18 cellular contexts compared by ENCODE assay signal in the genomic region with DNA sequence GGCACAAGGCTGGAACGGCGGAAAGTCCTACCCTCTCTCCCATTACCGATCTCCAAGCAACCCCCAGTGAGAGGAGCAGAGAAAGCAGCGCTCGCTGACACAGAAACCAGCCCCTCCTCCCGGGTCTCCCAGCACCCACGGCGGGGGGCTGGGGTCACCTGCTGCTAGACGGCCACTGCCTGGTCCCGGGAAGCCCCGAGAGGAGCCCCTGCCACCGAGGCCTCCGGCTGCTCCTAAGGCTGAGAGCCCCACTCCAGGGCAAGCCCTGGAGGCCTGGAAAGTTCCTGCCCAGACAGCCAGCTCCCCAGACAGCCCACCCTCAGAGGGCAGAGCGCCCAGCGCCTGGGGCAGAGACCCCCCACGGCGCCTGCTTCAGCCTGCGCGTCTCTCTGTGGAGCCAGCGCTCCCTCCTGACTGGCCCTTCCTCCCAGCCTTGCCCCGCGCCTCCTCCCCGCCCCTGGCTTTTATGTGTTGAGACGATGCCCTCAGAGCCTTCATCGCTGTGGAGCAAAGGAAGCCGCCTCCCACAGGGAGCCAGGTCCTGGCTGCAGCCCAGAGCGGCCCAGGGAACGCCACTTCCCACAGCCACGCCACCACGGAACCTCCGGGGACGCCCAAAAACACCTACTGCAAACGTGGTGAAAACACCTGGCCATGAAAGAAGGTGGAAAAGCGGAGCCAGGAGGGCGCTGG. TPM values are rescaled to one million over a fixed set of nuclear protein-coding genes. Genes with fewer than 3 reads are reported as not detected.
A peak's percentile ranks its signal among the peaks of the same experiment; 100 is the strongest.
DNase-seq lines count a peak whose midpoint lies in the region; ATAC-seq, FAIRE-seq and TF ChIP-seq lines count a peak whose summit lies in the region.
"Had no signal": no experiment of that assay in that cellular context is flagged by ENCODE, and none has a peak within 500 bp of the region (broad histone marks: within the 10 kb centered on the region; RNA-seq: fewer than 3 reads in every experiment).

No MANE protein-coding gene starts in this region.

- no peak overlapping the region for H3K9ac ChIP-seq in H9 (ENCODE audit: extremely low read depth, insufficient read length, low read length)
- no peak overlapping the region for H3K9ac ChIP-seq in kidney (ENCODE audit: low read length in 2 of 2)

- no peaks in the 10 kb centered on the region for H3K79me1 ChIP-seq in H9 (ENCODE audit: insufficient read depth, low read depth, low read length, poor library complexity, severe bottlenecking)

- H3T11ph ChIP-seq in H9 (ENCODE audit: low read length) = no peak overlapping the region

- no peak for FAIRE-seq in kidney (lab: Jason Lieb, UNC)

- H3K9me3 ChIP-seq in H9 (ENCODE audit: control insufficient read depth, low read depth, low read length) = no peaks in the 10 kb centered on the region
- H3K9me3 ChIP-seq in kidney (ENCODE audit: control insufficient read depth in 1 of 2, low read length in 2 of 2) = no peaks in the 10 kb centered on the region
- H3K9me3 ChIP-seq in upper lobe of left lung = no peaks in the 10 kb centered on the region
- H3K9me3 ChIP-seq: ascending aorta, gastroesophageal sphincter, left lung, vagina had no signal

- no peaks in the 10 kb centered on the region for H3K27me3 ChIP-seq in H9 (ENCODE audit: insufficient read depth, low read length)
- no peaks in the 10 kb centered on the region for H3K27me3 ChIP-seq in upper lobe of left lung
- H3K27me3 ChIP-seq: ascending aorta, gastroesophageal sphincter, left lung, vagina had no signal

- no peak overlapping the region for H2BK5ac ChIP-seq in H9 (ENCODE audit: insufficient read length, low read length)

- H3K4me3 ChIP-seq in kidney (ENCODE audit: low read length in 2 of 2) (no peak overlapping the region), upper lobe of left lung (no peak overlapping the region)
- H3K4me3 ChIP-seq: ascending aorta, gastroesophageal sphincter, left lung, vagina had no signal

- no peak overlapping the region for H3K4ac ChIP-seq in H9 (ENCODE audit: low read depth, low read length)

- no peak overlapping the region for H2BK15ac ChIP-seq in H9 (ENCODE audit: low read depth, low read length)

- no peak overlapping the region for H4K91ac ChIP-seq in H9 (ENCODE audit: insufficient read length, low read depth, low read length)

- H3K4me2 ChIP-seq in H9 (ENCODE audit: insufficient read depth, insufficient read length, low read length) = no peak overlapping the region

- TF ChIP-seq CTCF in H9 (conservative IDR thresholded peaks at IDR 0.05) (no peak), kidney (IDR thresholded peaks at IDR 0.05; ENCODE audit: borderline replicate concordance, extremely low read depth, insufficient read depth) (no peak), upper lobe of left lung (IDR thresholded peaks at IDR 0.05) (no peak)

- no peaks in the 10 kb centered on the region; the same call in 1 of the 2 replicates for H3K79me2 ChIP-seq in H9 (ENCODE audit: insufficient read depth, low read length)

- H3K36me3 Mint-ChIP-seq in H9 (ENCODE audit: insufficient read depth in 1 of 3, low read depth in 3 of 3) = peaks cover 22 to 36% (median 26%) of the 10 kb centered on the region in 3 experiments; a peak in 6 of 7 replicates

- H4K8ac ChIP-seq in H9 (replicated peaks; ENCODE audit: insufficient read length, low read depth, low read length) = no peak overlapping the region

- peaks cover 10 to 14% of the 10 kb centered on the region in 2 experiments for H3K4me1 Mint-ChIP-seq in H9

- H3K27ac ChIP-seq in H9 (ENCODE audit: insufficient read length, low read depth, low read length) (no peak overlapping the region), kidney (ENCODE audit: low read depth in 2 of 2, low read length in 2 of 2) (no peak overlapping the region), upper lobe of left lung (peak overlapping the region in 3 of 4 donors; percentile 20 to 69 (median 61))
- H3K27ac ChIP-seq: ascending aorta, gastroesophageal sphincter, vagina had no signal

- no peaks in the 10 kb centered on the region; a peak in 1 of 5 replicates for H3K9me3 Mint-ChIP-seq in H9
- H3K9me3 Mint-ChIP-seq: T-cell had no signal

- H3K4me1 ChIP-seq in H9 (ENCODE audit: insufficient read depth, low read length) = no peaks in the 10 kb centered on the region
- H3K4me1 ChIP-seq in kidney (ENCODE audit: control insufficient read depth in 1 of 2, insufficient read depth in 1 of 2, low read depth in 1 of 2, low read length in 2 of 2) = peaks cover 5 to 23% of the 10 kb centered on the region in 2 donors
- H3K4me1 ChIP-seq in upper lobe of left lung = peaks cover 24 to 56% (median 35%) of the 10 kb centered on the region in 4 donors

- H4K20me1 ChIP-seq in H9 (ENCODE audit: control insufficient read depth, insufficient read depth, insufficient read length) = no peaks in the 10 kb centered on the region

- no peak overlapping the region for H3K23ac ChIP-seq in H9 (ENCODE audit: insufficient read length, low read depth, low read length)

- H2AK5ac ChIP-seq in H9 (ENCODE audit: insufficient read length, low read length) = no peak overlapping the region

- ATAC-seq in upper lobe of left lung (ENCODE audit: low FRiP score in 2 of 2) = no peak
- ATAC-seq in GM21619 (IDR thresholded peaks at IDR 0.05; ENCODE audit: unreplicated experiment) = no peak
- no peak for ATAC-seq in GM21825 (IDR thresholded peaks at IDR 0.05; ENCODE audit: unreplicated experiment)
- ATAC-seq: gastroesophageal sphincter, left lung, T-cell had no signal

- no peak for TF ChIP-seq EP300 in upper lobe of left lung (IDR thresholded peaks at IDR 0.05)

- H3K23me2 ChIP-seq in H9 (ENCODE audit: insufficient read length, low read depth, low read length, poor library complexity, severe bottlenecking) = no peaks in the 10 kb centered on the region

- peak overlapping the region; percentile 86 to 97 (median 96); a peak in 4 of 7 replicates for H3K27ac Mint-ChIP-seq in H9
- H3K27ac Mint-ChIP-seq: T-cell had no signal

- no peak for TF ChIP-seq POLR2A in upper lobe of left lung (IDR thresholded peaks at IDR 0.05)

- H2AFZ ChIP-seq in H9 (ENCODE audit: low read length) = no peak overlapping the region

- H4K5ac ChIP-seq in H9 (ENCODE audit: insufficient read length, low read depth, low read length) = no peak overlapping the region

- no CpG with 5 or more reads among the region's 35 CpGs for WGBS in H9 (ENCODE audit: extremely low coverage, insufficient read length, low lambda C conversion rate)
- WGBS in upper lobe of left lung, 2 donors = 73 to 74% methylated on average over 31 of the region's 35 CpGs

- H3K4me3 Mint-ChIP-seq in H9 = no peak overlapping the region
- H3K4me3 Mint-ChIP-seq: T-cell had no signal

- H3K36me3 ChIP-seq in kidney (ENCODE audit: control insufficient read depth in 1 of 2, insufficient read depth in 2 of 2, low read length in 2 of 2) = peaks cover 4 to 11% of the 10 kb centered on the region in 2 donors
- peaks cover 4 to 49% (median 38%) of the 10 kb centered on the region in 4 donors for H3K36me3 ChIP-seq in upper lobe of left lung

- H2BK12ac ChIP-seq in H9 (ENCODE audit: insufficient read length, low read depth, low read length) = no peak overlapping the region

- no peak overlapping the region for H2BK120ac ChIP-seq in H9 (ENCODE audit: low read depth, low read length, poor library complexity, severe bottlenecking)

- H3K14ac ChIP-seq in H9 (ENCODE audit: insufficient read depth, low read length) = peak overlapping the region; percentile 35; the same call in 1 of the 2 replicates

- no peak for DNase-seq in H9
- peak; percentile 89 for DNase-seq in astrocyte of the hippocampus (ENCODE audit: low read depth, low spot score)
- DNase-seq in kidney = peak; percentile 67
- DNase-seq in upper lobe of left lung = peak in 1 of 2 donors; percentile 59
- no peak for DNase-seq in NCI-H510A (lab: John Stamatoyannopoulos, UW)
- DNase-seq: activated CD4-positive, alpha-beta T cell treated with anti-CD3 and anti-CD28 coated beads, Interleukin-2, amount 50 U/mL, for 48 hours; cortex of kidney; DMS79 treated with DMSO at 0.1 percent for 48 hours; NCI-H1694 treated with DMSO at 0.1 percent for 48 hours; NCI-H446; stimulated activated CD4-positive, alpha-beta T cell treated with anti-CD3 and anti-CD28 coated beads, Interleukin-2, amount 100 ng/mL, for 24 hours; T-cell had no signal

- H3K18ac ChIP-seq in H9 (ENCODE audit: insufficient read length, low read depth, low read length) = no peak overlapping the region

- H2BK20ac ChIP-seq in H9 (ENCODE audit: low read depth, low read length, poor library complexity, severe bottlenecking) = no peak overlapping the region

- H3K56ac ChIP-seq in H9 (ENCODE audit: insufficient read length, low read depth, low read length) = no peak overlapping the region

- intact Hi-C loops in kidney (cut with DNase I) = no loop called here

- no peaks in the 10 kb centered on the region; the same call in 1 of the 2 replicates for H3K27me3 Mint-ChIP-seq in H9 (ENCODE audit: low read depth)
- H3K27me3 Mint-ChIP-seq: T-cell had no signal

RNA-seq across cellular contexts. Expression of gene MLLT1, which starts 51.1 kb away (rescaled TPM):
- total RNA-seq in H9 (2021) (54.9 and 56.9 TPM in 2 replicates), kidney (53.2 TPM), upper lobe of left lung (10 to 100 TPM; 22.1 to 98.9 (median 49.3) TPM)
- 32.0 TPM for polyA plus RNA-seq in kidney (ENCODE audit: insufficient read depth, low read depth, low replicate concordance)

Comparison
In these comparisons a context has a peak if more than half of its experiments do, and no peak if none do; other contexts are left out.
1. DNase-seq: peak in astrocyte of the hippocampus (single experiment) and kidney (single experiment); none in H9 (single experiment) and NCI-H510A (single experiment).
2. H3K27ac ChIP-seq: peak in upper lobe of left lung (3 of 4); none in H9 (single experiment) and kidney (0 of 2).